ENCODE assay signal across 25 cellular contexts in genomic region chr1:3195480-3195815, GRCh38.
DNase-seq lines count a peak whose midpoint lies in the region; ATAC-seq, FAIRE-seq and TF ChIP-seq lines count a peak whose summit lies in the region.
"Had no signal": no experiment of that assay in that cellular context is flagged by ENCODE, and none has a peak within 500 bp of the region (broad histone marks: within the 10 kb centered on the region; RNA-seq: fewer than 3 reads in every experiment).

No MANE protein-coding gene starts in this region.

- intact Hi-C loops in heart left ventricle (cut with DNase I) = loop anchor here in 1 of 10 donors (5.0 kb wide), 1 partner anchor 87 kb away; no protein-coding TSS in a partner anchor
- intact Hi-C loops in cardiac septum (cut with DNase I) = no loop called here
- intact Hi-C loops in gastrocnemius medialis (cut with DNase I; ENCODE audit: low total_unique reads) = no loop called here

- 69 to 75% (median 71%) methylated on average over 10 of the region's 10 CpGs for WGBS in heart left ventricle, 4 donors
- 60% methylated on average over 10 of the region's 10 CpGs for WGBS in tibial nerve, 2 donors
- WGBS in small intestine, 3 donors = 86 to 91% (median 86%) methylated on average over 10 of the region's 10 CpGs

- DNase-seq in heart left ventricle (no peak), cardiac septum (ENCODE audit: low spot score) (no peak), gastrocnemius medialis (no peak), tibial nerve (ENCODE audit: low spot score in 2 of 2) (no peak), small intestine (no peak)
- no peak for DNase-seq in activated CD4-positive, alpha-beta T cell treated with anti-CD3 and anti-CD28 coated beads, Interleukin-2, amount 50 U/mL, for 4 hours
- DNase-seq: ACHN, DMS53, GF-D8, Karpas-422, MV-4-11, NCI-H1105 treated with DMSO at 0.1 percent for 48 hours, NCI-H1694 treated with DMSO at 0.1 percent for 48 hours, NCI-H2081 treated with DMSO at 0.1 percent for 48 hours, NCI-H446 treated with DMSO at 0.1 percent for 48 hours, NCI-H526 treated with DMSO at 0.1 percent for 48 hours, OCI-M1 had no signal

- FAIRE-seq in small intestine (lab: Jason Lieb, UNC) = no peak
- FAIRE-seq: D721Med, GM19239, H1, RCC 7860 had no signal

- TF ChIP-seq POLR2A in heart left ventricle (IDR thresholded peaks at IDR 0.05) = no peak
- TF ChIP-seq POLR2A in gastrocnemius medialis (IDR thresholded peaks at IDR 0.05) = no peak
- TF ChIP-seq POLR2A in tibial nerve (IDR thresholded peaks at IDR 0.05) = no peak

- H3K4me1 ChIP-seq in heart left ventricle = peaks cover 0 to 48% (median 21%) of the 10 kb centered on the region in 12 donors
- no peaks in the 10 kb centered on the region for H3K4me1 ChIP-seq in gastrocnemius medialis
- H3K4me1 ChIP-seq in tibial nerve = peaks cover 0 to 53% (median 24%) of the 10 kb centered on the region in 4 donors
- H3K4me1 ChIP-seq in small intestine (ENCODE audit: control insufficient read depth in 2 of 2, insufficient read depth in 1 of 2, low read depth in 1 of 2, low read length in 1 of 2) = no peaks in the 10 kb centered on the region

- H3K27ac ChIP-seq in heart left ventricle (peak overlapping the region in 9 of 12 donors; percentile 6 to 86 (median 63)), cingulate gyrus (ENCODE audit: low read depth, low read length) (peak overlapping the region; percentile 75), gastrocnemius medialis (peak overlapping the region in 3 of 4 donors; percentile 2 to 60 (median 57)), tibial nerve (peak overlapping the region in 3 of 4 donors; percentile 4 to 85 (median 84)), small intestine (ENCODE audit: low read depth in 1 of 2, low read length in 1 of 2) (no peak overlapping the region)
- H3K27ac ChIP-seq: 22Rv1 had no signal

- TF ChIP-seq CTCF in heart left ventricle (IDR thresholded peaks at IDR 0.05) = no peak
- no peak for TF ChIP-seq CTCF in gastrocnemius medialis (IDR thresholded peaks at IDR 0.05 in 4 of 5, conservative IDR thresholded peaks at IDR 0.05 in 1 of 5)
- no peak for TF ChIP-seq CTCF in tibial nerve (IDR thresholded peaks at IDR 0.05)

- H3K27me3 ChIP-seq in heart left ventricle (no peaks in the 10 kb centered on the region), gastrocnemius medialis (no peaks in the 10 kb centered on the region), tibial nerve (no peaks in the 10 kb centered on the region), small intestine (ENCODE audit: control insufficient read depth in 2 of 2, insufficient read depth in 2 of 2, low read length in 2 of 2) (no peaks in the 10 kb centered on the region)

- peaks cover 0 to 5% (median 0%) of the 10 kb centered on the region in 9 donors for H3K36me3 ChIP-seq in heart left ventricle
- no peaks in the 10 kb centered on the region for H3K36me3 ChIP-seq in gastrocnemius medialis
- peaks cover 0 to 9% (median 0%) of the 10 kb centered on the region in 3 donors for H3K36me3 ChIP-seq in tibial nerve
- no peaks in the 10 kb centered on the region for H3K36me3 ChIP-seq in small intestine (ENCODE audit: control insufficient read depth in 2 of 2, insufficient read depth in 2 of 2, low read length in 2 of 2)

- no peaks in the 10 kb centered on the region for H3K9me3 ChIP-seq in heart left ventricle
- H3K9me3 ChIP-seq in gastrocnemius medialis = no peaks in the 10 kb centered on the region
- peaks cover 0 to 10% (median 0%) of the 10 kb centered on the region in 4 donors for H3K9me3 ChIP-seq in tibial nerve
- H3K9me3 ChIP-seq in small intestine (ENCODE audit: control insufficient read depth, low read depth) = no peaks in the 10 kb centered on the region

- no peak for TF ChIP-seq EP300 in tibial nerve (IDR thresholded peaks at IDR 0.05)

- in situ Hi-C loops in gastrocnemius medialis (cut with MboI; ENCODE audit: low sequenced_read_pairs in 4 of 4) = no loop called here

- H3K4me3 ChIP-seq in heart left ventricle (no peak overlapping the region), gastrocnemius medialis (no peak overlapping the region), tibial nerve (no peak overlapping the region), small intestine (ENCODE audit: low read depth in 1 of 2, low read length in 2 of 2) (no peak overlapping the region)

- ATAC-seq in heart left ventricle (no peak), gastrocnemius medialis (no peak), HG03469 (IDR thresholded peaks at IDR 0.05; ENCODE audit: unreplicated experiment) (no peak)
- ATAC-seq: HCT116 had no signal

Comparison
In these comparisons a context has a peak if more than half of its experiments do, and no peak if none do; other contexts are left out.
1. H3K27ac ChIP-seq: peak in heart left ventricle (9 of 12), cingulate gyrus (single experiment), gastrocnemius medialis (3 of 4) and tibial nerve (3 of 4); none in small intestine (0 of 2).